ENCODE assay signal across 22 cellular contexts in the genomic region with DNA sequence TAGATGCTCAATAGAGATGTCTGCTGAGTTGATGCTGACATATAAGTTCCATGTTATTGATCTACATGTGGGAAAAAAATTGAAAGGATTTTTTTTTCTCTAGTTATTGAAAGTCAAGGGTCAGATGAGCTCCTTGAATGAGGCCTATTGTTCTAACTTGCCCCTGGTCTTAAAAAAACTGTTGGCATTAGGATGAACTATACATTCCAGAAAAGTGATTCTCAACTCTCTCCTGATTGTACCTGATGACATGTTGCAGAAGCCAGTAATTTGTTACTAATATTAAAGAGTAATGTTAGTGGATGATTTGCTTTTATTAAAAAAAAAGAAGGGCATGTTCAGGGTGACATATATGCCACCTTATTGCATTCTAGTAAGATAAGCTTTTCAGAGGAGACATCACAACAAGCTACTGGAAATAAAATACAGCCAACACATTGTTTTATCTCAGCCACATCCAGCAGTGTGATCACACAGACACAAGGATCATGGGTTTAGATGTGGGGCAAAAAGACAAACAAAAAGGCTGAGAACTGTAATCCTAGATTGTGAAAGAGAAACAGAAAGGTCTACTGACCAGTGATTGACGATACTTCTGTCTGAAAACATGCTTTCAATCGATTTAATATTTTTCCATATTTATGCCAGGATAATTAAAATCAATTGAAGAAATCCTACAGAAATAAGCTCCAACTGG.
"Had no signal": no experiment of that assay in that cellular context is flagged by ENCODE, and none has a peak within 500 bp of the region (broad histone marks: within the 10 kb centered on the region; RNA-seq: fewer than 3 reads in every experiment).

No MANE protein-coding gene starts in this region.

- H3K27me3 Mint-ChIP-seq: activated naive CD4-positive, alpha-beta T cell treated with anti-CD3 and anti-CD28 coated beads, Interleukin-2, amount 50 U/mL, for 24 hours; naive B cell; stimulated activated naive B cell treated with anti-CD40 and anti-IgM and Interleukin-4, amounts not matched to agents 10 μg/mL and 1 μg/mL and 100 μg/mL, for 72 hours had no signal

- H3K27me3 ChIP-seq: body of pancreas, testis, uterus had no signal

- H3K36me3 ChIP-seq: lower lobe of right lung, uterus had no signal

- H3K9ac ChIP-seq: parathyroid adenoma had no signal

- H3K4me1 Mint-ChIP-seq: activated naive CD4-positive, alpha-beta T cell treated with anti-CD3 and anti-CD28 coated beads, Interleukin-2, amount 50 U/mL, for 24 hours; naive B cell; stimulated activated naive B cell treated with anti-CD40 and anti-IgM and Interleukin-4, amounts not matched to agents 10 μg/mL and 1 μg/mL and 100 μg/mL, for 72 hours had no signal

- H2AFZ ChIP-seq: parathyroid adenoma had no signal

- H3K36me3 Mint-ChIP-seq: activated naive CD4-positive, alpha-beta T cell treated with anti-CD3 and anti-CD28 coated beads, Interleukin-2, amount 50 U/mL, for 24 hours; naive B cell; stimulated activated naive B cell treated with anti-CD40 and anti-IgM and Interleukin-4, amounts not matched to agents 10 μg/mL and 1 μg/mL and 100 μg/mL, for 72 hours had no signal

- H3K9me3 Mint-ChIP-seq: activated naive CD4-positive, alpha-beta T cell treated with anti-CD3 and anti-CD28 coated beads, Interleukin-2, amount 50 U/mL, for 24 hours; activated T-helper 1 cell treated with anti-CD3 and anti-CD28 coated beads, Interleukin-12 subunit alpha, Interleukin-12 subunit beta, Interleukin-2, Interleukin-4 antibody, amounts not matched to agents 30 ng/mL and 10 ng/mL and 1 ng/mL, durations not matched to agents 14 hours and 24 hours and 36 hours; stimulated activated naive B cell treated with anti-CD40 and anti-IgM and Interleukin-4, amounts not matched to agents 10 μg/mL and 1 μg/mL and 100 μg/mL, for 72 hours had no signal

- ATAC-seq: activated CD8-positive, alpha-beta T cell treated with anti-CD3 and anti-CD28 coated beads, Interleukin-2, amount 10 ng/mL, durations not matched to agents 7 days and 5 days; body of pancreas; left lobe of liver; lower lobe of right lung; sciatic nerve; stimulated activated naive B cell treated with anti-CD40 and anti-IgM and Interleukin-4, amounts not matched to agents 10 μg/mL and 1 μg/mL and 100 μg/mL, for 72 hours had no signal

- H3K27ac ChIP-seq: body of pancreas, lower lobe of right lung, parathyroid adenoma, testis, uterus had no signal

- H3K79me2 ChIP-seq: parathyroid adenoma had no signal

- H3K4me1 ChIP-seq: body of pancreas, lower lobe of right lung, parathyroid adenoma, testis, uterus had no signal

- H3K4me3 ChIP-seq: body of pancreas, lower lobe of right lung, testis, uterus had no signal

- H3K27ac Mint-ChIP-seq: activated CD8-positive, alpha-beta T cell treated with anti-CD3 and anti-CD28 coated beads, Interleukin-2, amount 10 ng/mL, durations not matched to agents 7 days and 5 days; activated naive CD4-positive, alpha-beta T cell treated with anti-CD3 and anti-CD28 coated beads, Interleukin-2, amount 50 U/mL, for 24 hours; activated T-helper 1 cell treated with anti-CD3 and anti-CD28 coated beads, Interleukin-12 subunit alpha, Interleukin-12 subunit beta, Interleukin-2, Interleukin-4 antibody, amounts not matched to agents 30 ng/mL and 10 ng/mL and 1 ng/mL, durations not matched to agents 14 hours and 24 hours and 36 hours; naive B cell; stimulated activated naive B cell treated with anti-CD40 and anti-IgM and Interleukin-4, amounts not matched to agents 10 μg/mL and 1 μg/mL and 100 μg/mL, for 72 hours had no signal

- H3K9me3 ChIP-seq: body of pancreas, lower lobe of right lung, testis, uterus had no signal

- DNase-seq: activated CD4-positive, alpha-beta T cell treated with anti-CD3 and anti-CD28 coated beads for 1 hour; activated CD4-positive, alpha-beta T cell treated with anti-CD3 and anti-CD28 coated beads, Interleukin-2, amount 50 U/mL, for 1 hour; activated CD8-positive, alpha-beta T cell treated with anti-CD3 and anti-CD28 coated beads, Interleukin-2, amount 10 ng/mL, durations not matched to agents 7 days and 5 days; activated gamma-delta T cell; anterior cingulate cortex; body of pancreas; central memory CD4-positive, alpha-beta T cell; dermis blood vessel endothelial cell; effector CD8-positive, alpha-beta T cell; lower lobe of right lung; naive B cell; nucleus accumbens; small intestine; stimulated activated naive B cell treated with anti-CD40 and anti-IgM and Interleukin-4, amounts not matched to agents 10 μg/mL and 1 μg/mL and 100 μg/mL, for 72 hours; testis; trophoblast cell; uterus had no signal

- H3K4me3 Mint-ChIP-seq: activated CD8-positive, alpha-beta T cell treated with anti-CD3 and anti-CD28 coated beads, Interleukin-2, amount 10 ng/mL, durations not matched to agents 7 days and 5 days; activated naive CD4-positive, alpha-beta T cell treated with anti-CD3 and anti-CD28 coated beads, Interleukin-2, amount 50 U/mL, for 24 hours; activated T-helper 1 cell treated with anti-CD3 and anti-CD28 coated beads, Interleukin-12 subunit alpha, Interleukin-12 subunit beta, Interleukin-2, Interleukin-4 antibody, amounts not matched to agents 30 ng/mL and 10 ng/mL and 1 ng/mL, durations not matched to agents 14 hours and 24 hours and 36 hours; naive B cell; stimulated activated naive B cell treated with anti-CD40 and anti-IgM and Interleukin-4, amounts not matched to agents 10 μg/mL and 1 μg/mL and 100 μg/mL, for 72 hours had no signal
